27 cellular contexts compared by ENCODE assay signal in the genomic region with DNA sequence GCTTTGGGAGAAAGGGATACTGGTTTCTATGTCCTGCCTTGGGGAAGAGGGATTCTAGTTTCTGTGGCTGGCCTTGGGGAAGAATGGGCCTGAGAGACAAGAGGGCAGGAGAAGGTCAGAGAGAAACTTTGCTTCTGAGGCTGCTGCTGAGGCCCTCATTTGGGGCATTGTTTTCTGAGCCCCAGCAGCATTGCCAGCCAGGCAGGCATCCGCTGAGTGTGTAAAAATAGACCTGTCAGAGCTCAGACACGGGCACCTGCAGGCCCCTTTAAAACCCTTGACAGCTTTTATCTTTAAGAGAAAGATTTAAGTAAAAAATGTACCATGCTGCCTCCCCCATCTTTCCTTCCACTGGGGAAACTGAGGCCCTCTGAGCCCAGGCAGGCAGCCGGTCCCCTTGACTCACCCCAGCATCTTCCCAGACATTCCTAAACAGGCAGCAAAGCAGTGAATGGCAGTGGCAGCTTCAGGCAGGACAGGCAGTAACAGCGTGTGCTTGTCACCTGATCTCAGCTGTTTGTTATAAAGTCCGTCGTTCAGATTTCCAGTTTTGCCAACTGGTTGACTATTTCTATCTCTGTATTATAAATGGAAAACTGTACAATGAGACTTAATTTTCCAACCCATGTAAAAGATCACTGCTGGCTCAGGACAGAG. TPM values are rescaled to one million over a fixed set of nuclear protein-coding genes. Genes with fewer than 3 reads are reported as not detected.
DNase-seq lines count a peak whose midpoint lies in the region; ATAC-seq and TF ChIP-seq lines count a peak whose summit lies in the region.
"Had no signal": no experiment of that assay in that cellular context is flagged by ENCODE, and none has a peak within 500 bp of the region (broad histone marks: within the 10 kb centered on the region; RNA-seq: fewer than 3 reads in every experiment).

No MANE protein-coding gene starts in this region.

- no peaks in the 10 kb centered on the region for H3K9me3 ChIP-seq in prostate gland
- no peaks in the 10 kb centered on the region for H3K9me3 ChIP-seq in suprapubic skin
- H3K9me3 ChIP-seq: lower lobe of right lung had no signal

- H3K79me2 ChIP-seq in GM23338 (replicated peaks; ENCODE audit: insufficient read depth): no peaks in the 10 kb centered on the region

- TF ChIP-seq POLR2A in prostate gland (IDR thresholded peaks at IDR 0.05) (no peak), suprapubic skin (IDR thresholded peaks at IDR 0.05) (no peak)

- no peaks in the 10 kb centered on the region; the same call in 2 of the 3 replicates for H3K36me3 Mint-ChIP-seq in GM23338 (ENCODE audit: low read depth)
- H3K36me3 Mint-ChIP-seq in activated T-cell treated with anti-CD3 and anti-CD28 coated beads, Interleukin-2, amount 50 U/mL, for 4 hours (ENCODE audit: insufficient read depth): no peaks in the 10 kb centered on the region
- H3K36me3 Mint-ChIP-seq: activated CD4-positive, alpha-beta memory T cell treated with anti-CD3 and anti-CD28 coated beads for 36 hours; CD4-positive, CD25-positive, alpha-beta regulatory T cell; IgD-negative memory B cell; stimulated activated memory B cell treated with anti-CD40 and anti-IgM and Interleukin-4, amounts not matched to agents 10 μg/mL and 1 μg/mL and 100 μg/mL, for 72 hours had no signal

- 0 out of 2 replicates have a peak, but pooled peaks cover 5% of the 10 kb centered on the region for H4K20me1 ChIP-seq in GM23338 (replicated peaks; ENCODE audit: insufficient read depth)

- 0 out of 2 replicates have a peak overlapping the region, but pooled peaks have one; percentile 13 for H3K27ac Mint-ChIP-seq in GM23338
- H3K27ac Mint-ChIP-seq: activated CD4-positive, alpha-beta memory T cell treated with anti-CD3 and anti-CD28 coated beads for 36 hours; stimulated activated memory B cell treated with anti-CD40 and anti-IgM and Interleukin-4, amounts not matched to agents 10 μg/mL and 1 μg/mL and 100 μg/mL, for 72 hours had no signal

- DNase-seq in GM23338 (ENCODE audit: low spot score) (no peak), left ventricle myocardium superior (peak; percentile 58), prostate gland (ENCODE audit: low spot score) (no peak), head of caudate nucleus (no peak), suprapubic skin (ENCODE audit: low spot score in 2 of 2) (no peak), NCI-H1694 (lab: John Stamatoyannopoulos, UW) (no peak)
- DNase-seq in activated T-cell treated with anti-CD3 and anti-CD28 coated beads, Interleukin-2, amount 50 U/mL, for 4 hours: no peak
- DNase-seq: activated CD4-positive, alpha-beta memory T cell treated with anti-CD3 and anti-CD28 coated beads for 36 hours; activated CD4-positive, CD25-positive, alpha-beta regulatory T cell; activated CD8-positive, alpha-beta memory T cell treated with anti-CD3 and anti-CD28 coated beads, Interleukin-2, amount 50 U/mL, for 48 hours; activated effector memory CD4-positive, alpha-beta T cell treated with Interleukin-2 at 50 U/mL for 16 hours; CD4-positive, CD25-positive, alpha-beta regulatory T cell; effector CD8-positive, alpha-beta T cell; erythroblast; foreskin fibroblast; lower lobe of right lung; NCI-H1105 treated with DMSO at 0.1 percent for 48 hours; NCI-H2081 treated with DMSO at 0.1 percent for 48 hours; NCI-H774; nucleus accumbens; PC-3; stimulated activated CD4-positive, alpha-beta T cell treated with anti-CD3 and anti-CD28 coated beads, Interleukin-4, amount 100 ng/mL, for 1 hour had no signal

- H3K4me3 ChIP-seq in GM23338 (no peak overlapping the region), prostate gland (no peak overlapping the region), suprapubic skin (no peak overlapping the region)
- H3K4me3 ChIP-seq: lower lobe of right lung had no signal

- no peaks in the 10 kb centered on the region for H3F3A ChIP-seq in GM23338 (replicated peaks; ENCODE audit: low read depth)

- TF ChIP-seq CTCF in GM23338 (conservative IDR thresholded peaks at IDR 0.05; ENCODE audit: low read depth in 2 of 2): no peak
- no peak for TF ChIP-seq CTCF in VCaP (conservative IDR thresholded peaks at IDR 0.05)
- TF ChIP-seq CTCF in prostate gland (IDR thresholded peaks at IDR 0.05): no peak
- TF ChIP-seq CTCF in suprapubic skin (IDR thresholded peaks at IDR 0.05): no peak

- no peak overlapping the region for H3K4me3 Mint-ChIP-seq in GM23338
- no peak overlapping the region for H3K4me3 Mint-ChIP-seq in activated T-cell treated with anti-CD3 and anti-CD28 coated beads, Interleukin-2, amount 50 U/mL, for 4 hours
- H3K4me3 Mint-ChIP-seq: activated CD4-positive, alpha-beta memory T cell treated with anti-CD3 and anti-CD28 coated beads for 36 hours; CD4-positive, CD25-positive, alpha-beta regulatory T cell; stimulated activated memory B cell treated with anti-CD40 and anti-IgM and Interleukin-4, amounts not matched to agents 10 μg/mL and 1 μg/mL and 100 μg/mL, for 72 hours had no signal

- no peak overlapping the region for H2AFZ ChIP-seq in GM23338

- intact Hi-C loops in left ventricle myocardium superior (cut with micrococcal nuclease): loop anchor here (10.0 kb wide), 1 partner anchor 60 kb away; no protein-coding TSS in a partner anchor
- intact Hi-C loops in prostate gland (cut with DNase I): loop anchor here (1.0 to 10.0 kb wide), 3 partner anchors 58 to 233 kb away; no protein-coding TSS in a partner anchor
- intact Hi-C loops in head of caudate nucleus (cut with DNase I): no loop called here

- peaks cover 2% of the 10 kb centered on the region for H3K27me3 Mint-ChIP-seq in GM23338 (ENCODE audit: insufficient read depth, low read depth, poor library complexity)
- peaks cover 5% of the 10 kb centered on the region for H3K27me3 Mint-ChIP-seq in activated T-cell treated with anti-CD3 and anti-CD28 coated beads, Interleukin-2, amount 50 U/mL, for 4 hours (ENCODE audit: low read depth)
- H3K27me3 Mint-ChIP-seq: CD4-positive, CD25-positive, alpha-beta regulatory T cell; IgD-negative memory B cell had no signal

- no peak overlapping the region for H3K4me2 ChIP-seq in GM23338

- H3K27me3 ChIP-seq in GM23338 (ENCODE audit: insufficient read depth) (no peaks in the 10 kb centered on the region), prostate gland (replicated peaks; ENCODE audit: insufficient read depth) (no peaks in the 10 kb centered on the region), suprapubic skin (no peaks in the 10 kb centered on the region)

- H3K9me3 Mint-ChIP-seq in GM23338: no peaks in the 10 kb centered on the region
- H3K9me3 Mint-ChIP-seq in activated T-cell treated with anti-CD3 and anti-CD28 coated beads, Interleukin-2, amount 50 U/mL, for 4 hours: no peaks in the 10 kb centered on the region
- H3K9me3 Mint-ChIP-seq: activated CD4-positive, alpha-beta memory T cell treated with anti-CD3 and anti-CD28 coated beads for 36 hours; CD4-positive, CD25-positive, alpha-beta regulatory T cell; IgD-negative memory B cell had no signal

- no peaks in the 10 kb centered on the region for H3K36me3 ChIP-seq in GM23338 (ENCODE audit: insufficient read depth)
- no peaks in the 10 kb centered on the region for H3K36me3 ChIP-seq in prostate gland
- H3K36me3 ChIP-seq in suprapubic skin: no peaks in the 10 kb centered on the region

- TF ChIP-seq EP300 in suprapubic skin (IDR thresholded peaks at IDR 0.05): no peak

- WGBS in prostate gland: 54% methylated on average over 6 of the region's 6 CpGs
- 91% methylated on average over 5 of the region's 6 CpGs for WGBS in suprapubic skin

- H3K4me1 Mint-ChIP-seq in GM23338: peaks cover 3% of the 10 kb centered on the region
- no peaks in the 10 kb centered on the region for H3K4me1 Mint-ChIP-seq in activated T-cell treated with anti-CD3 and anti-CD28 coated beads, Interleukin-2, amount 50 U/mL, for 4 hours (ENCODE audit: low read depth)
- H3K4me1 Mint-ChIP-seq: CD4-positive, CD25-positive, alpha-beta regulatory T cell; IgD-negative memory B cell had no signal

- ATAC-seq in GM23338: no peak
- ATAC-seq in left ventricle myocardium superior: peak; percentile 72
- no peak for ATAC-seq in activated T-cell treated with anti-CD3 and anti-CD28 coated beads, Interleukin-2, amount 50 U/mL, for 4 hours
- ATAC-seq: lower lobe of right lung; PC-3; stimulated activated memory B cell treated with anti-CD40 and anti-IgM and Interleukin-4, amounts not matched to agents 10 μg/mL and 1 μg/mL and 100 μg/mL, for 72 hours had no signal

- H3K4me1 ChIP-seq in GM23338 (ENCODE audit: insufficient read depth): peaks cover 3% of the 10 kb centered on the region; the same call in 1 of the 2 replicates
- H3K4me1 ChIP-seq in prostate gland (replicated peaks): peaks cover 34% of the 10 kb centered on the region
- H3K4me1 ChIP-seq in suprapubic skin: peaks cover 24% of the 10 kb centered on the region

- H3K27ac ChIP-seq in GM23338 (ENCODE audit: low read depth): no peak overlapping the region
- H3K27ac ChIP-seq in VCaP: peak overlapping the region; percentile 86; the same call in 1 of the 2 replicates
- H3K27ac ChIP-seq in prostate gland: peak overlapping the region; percentile 71 to 98
- H3K27ac ChIP-seq in suprapubic skin: no peak overlapping the region
- H3K27ac ChIP-seq: lower lobe of right lung had no signal

- 0 out of 2 replicates have a peak, but pooled peaks cover 7% of the 10 kb centered on the region for H3K9me2 ChIP-seq in GM23338 (ENCODE audit: insufficient read depth)

RNA-seq across cellular contexts. Expression of a gene that starts 27.6 kb away (rescaled TPM):
- 15.7 and 16.5 TPM in 2 replicates for total RNA-seq in GM23338 (2014; rRNA removed; shearing (Covaris generic))
- polyA plus RNA-seq in GM23338 (2016; fragmentation: Nextera tagmentation; extraction: Ambion mirVana): 13.6 and 14.7 TPM in 2 replicates
- total RNA-seq in left ventricle myocardium superior: 88.9 TPM
- total RNA-seq in prostate gland: 100 to 1,000 TPM; 371 to 393 TPM
- under 1 TPM; 0.38 to 0.48 (median 0.47) TPM for total RNA-seq in activated T-cell treated with anti-CD3 and anti-CD28 coated beads, Interleukin-2, amount 50 U/mL, for 4 hours
- 10 to 100 TPM in 3 of 4 donors, 1 to 10 TPM in 1; 8.8 to 41.1 (median 24.4) TPM for total RNA-seq in suprapubic skin
- total RNA-seq: activated CD4-positive, alpha-beta memory T cell treated with anti-CD3 and anti-CD28 coated beads for 36 hours had no signal
- polyA plus RNA-seq: CD4-positive, CD25-positive, alpha-beta regulatory T cell; IgD-negative memory B cell had no signal

RNA-seq across cellular contexts. Expression of a gene that starts 51.8 kb away (rescaled TPM):
- not detected in 2 replicates for total RNA-seq in GM23338 (2014; rRNA removed; shearing (Covaris generic))
- not detected in 2 replicates for polyA plus RNA-seq in GM23338 (2016; fragmentation: Nextera tagmentation; extraction: Ambion mirVana)
- total RNA-seq in left ventricle myocardium superior: not detected
- total RNA-seq in prostate gland: not detected
- not detected for total RNA-seq in activated T-cell treated with anti-CD3 and anti-CD28 coated beads, Interleukin-2, amount 50 U/mL, for 4 hours
- total RNA-seq in suprapubic skin: not detected
- total RNA-seq: activated CD4-positive, alpha-beta memory T cell treated with anti-CD3 and anti-CD28 coated beads for 36 hours; CD4-positive, CD25-positive, alpha-beta regulatory T cell; lower lobe of right lung; PC-3; renal cortical epithelial cell; temporal lobe had no signal
- polyA plus RNA-seq: CD4-positive, CD25-positive, alpha-beta regulatory T cell; IgD-negative memory B cell had no signal

Comparison
In these comparisons a context has a peak if more than half of its experiments do, and no peak if none do; other contexts are left out.
1. H3K27ac ChIP-seq: peak in VCaP (single experiment) and prostate gland (2 of 2); none in GM23338 (single experiment) and suprapubic skin (single experiment).
2. RNA of a gene that starts 27.6 kb away (total RNA-seq): 371 to 393 TPM in prostate gland, 88.9 TPM in left ventricle myocardium superior (single experiment), 8.8 to 41.1 TPM in suprapubic skin and 15.7 to 16.5 TPM in GM23338; 0.38 to 0.48 TPM in activated T-cell treated with anti-CD3 and anti-CD28 coated beads, Interleukin-2, amount 50 U/mL, for 4 hours; every median in the first group is over 4 times any median in the second.